8 cellular contexts compared by ENCODE assay signal in genomic region chr17:75240394-75241142, GRCh38. TPM values are rescaled to one million over a fixed set of nuclear protein-coding genes. Genes with fewer than 3 reads are reported as not detected.
DNase-seq lines count a peak whose midpoint lies in the region; ATAC-seq and TF ChIP-seq lines count a peak whose summit lies in the region.

No MANE protein-coding gene starts in this region.

- peak overlapping the region in 1 of 8 donors; percentile 22 for H3K4me3 Mint-ChIP-seq in CD4-positive, alpha-beta memory T cell

- no peaks in the 10 kb centered on the region for H3K9me3 Mint-ChIP-seq in CD4-positive, alpha-beta memory T cell

- intact Hi-C loops in CD4-positive, alpha-beta memory T cell (cut with micrococcal nuclease): no loop called here
- intact Hi-C loops in left colon (cut with DNase I, micrococcal nuclease): no loop called here

- peaks cover 32 to 54% (median 40%) of the 10 kb centered on the region in 4 donors for H3K4me1 Mint-ChIP-seq in CD4-positive, alpha-beta memory T cell

- peak; percentile 38 for TF ChIP-seq CTCF in RWPE1 (conservative IDR thresholded peaks at IDR 0.05; ENCODE audit: low read depth)

- H3K27ac Mint-ChIP-seq in CD4-positive, alpha-beta memory T cell: peak overlapping the region; percentile 19 to 98 (median 78)

- CTCF ChIA-PET in CD4-positive, alpha-beta memory T cell (lab: Charles Lee; ENCODE audit: partially characterized antibody): interaction anchor here (0.8 to 5.7 kb wide), 12 partner anchors 10 to 279 kb away, joined by 3 to 42 read pairs (median 5); partner anchors contain the start of genes MIF4GD and SLC25A19
- CTCF ChIA-PET in RWPE1 (lab: Yijun Ruan, JAX): interaction anchor here (0.6 to 2.6 kb wide), 3 partner anchors 9 to 1041 kb away, joined by 3 to 15 read pairs (median 4); partner anchors contain the start of genes GGA3 and MRPS7

- H3K4me1 ChIP-seq in CD4-positive, alpha-beta memory T cell (ENCODE audit: insufficient read depth, low read length): peaks cover 56% of the 10 kb centered on the region

- H3K27me3 Mint-ChIP-seq in CD4-positive, alpha-beta memory T cell: no peaks in the 10 kb centered on the region

- H3K9me3 ChIP-seq in CD4-positive, alpha-beta memory T cell (ENCODE audit: control insufficient read depth in 1 of 2, low read length in 2 of 2): no peaks in the 10 kb centered on the region

- H3K4me3 ChIP-seq in CD4-positive, alpha-beta memory T cell (ENCODE audit: low read length in 2 of 2): no peak overlapping the region

- peaks cover 31 to 70% of the 10 kb centered on the region in 2 donors for H3K36me3 Mint-ChIP-seq in CD4-positive, alpha-beta memory T cell

- ATAC-seq in left colon: peak; percentile 48
- ATAC-seq in HG02759 (IDR thresholded peaks at IDR 0.05; ENCODE audit: unreplicated experiment): no peak

- DNase-seq in CD4-positive, alpha-beta memory T cell: peak in 1 of 5 donors; percentile 16
- DNase-seq in HT-29 (ENCODE audit: low spot score) (peak; percentile 48), RWPE1 (ENCODE audit: low spot score) (no peak), amniotic epithelial cell (ENCODE audit: low read depth) (peak; percentile 29), left colon (peak in 1 of 2 donors; percentile 35), substantia nigra (lab: John Stamatoyannopoulos, UW) (peak in 12 of 49 donors; percentile 19 to 82 (median 48)), NCI-H446 treated with DMSO at 0.1 percent for 48 hours (lab: John Stamatoyannopoulos, UW) (no peak)

- H3K27ac ChIP-seq in CD4-positive, alpha-beta memory T cell (ENCODE audit: low read depth, low read length): peak overlapping the region; percentile 67
- H3K27ac ChIP-seq in RWPE1: peak overlapping the region; percentile 51
- peak overlapping the region; percentile 53 for H3K27ac ChIP-seq in substantia nigra (ENCODE audit: low read depth, low read length, poor library complexity, severe bottlenecking)

- peaks cover 72% of the 10 kb centered on the region for H3K36me3 ChIP-seq in CD4-positive, alpha-beta memory T cell (ENCODE audit: insufficient read depth, low read length)

- no peaks in the 10 kb centered on the region for H3K27me3 ChIP-seq in CD4-positive, alpha-beta memory T cell (ENCODE audit: insufficient read depth, low read length)

- POLR2A ChIA-PET in CD4-positive, alpha-beta memory T cell (lab: Charles Lee; ENCODE audit: partially characterized antibody): interaction anchor here (1.1 to 8.6 kb wide), 4 partner anchors 10 to 279 kb away, joined by 3 to 62 read pairs (median 13); partner anchors contain the start of genes GGA3, MIF4GD and MRPS7
- POLR2A ChIA-PET in RWPE1 (lab: Yijun Ruan, JAX; ENCODE audit: low non-redundant PET): interaction anchor here (0.6 kb wide), 1 partner anchor 10 kb away, joined by 3 read pairs; no protein-coding TSS in a partner anchor

RNA-seq across cellular contexts. Expression of gene GGA3, which starts 20.8 kb away (rescaled TPM):
- 100 to 1,000 TPM; 121 to 122 TPM for total RNA-seq in CD4-positive, alpha-beta memory T cell
- 10 to 100 TPM in 1 of 2 donors, 1 to 10 TPM in 1; 7.7 to 25.8 TPM for polyA plus RNA-seq in CD4-positive, alpha-beta memory T cell
- 16.4 and 20.7 TPM in 2 replicates for total RNA-seq in HT-29 (2014; rRNA removed; shearing (Covaris generic))
- 10 to 100 TPM; 39.9 to 46.5 TPM for total RNA-seq in left colon

RNA-seq across cellular contexts. Expression of gene MRPS7, which starts 21.1 kb away (rescaled TPM):
- total RNA-seq in CD4-positive, alpha-beta memory T cell: 10 to 100 TPM; 34.1 to 36.3 TPM
- 100 to 1,000 TPM; 107 to 150 TPM for polyA plus RNA-seq in CD4-positive, alpha-beta memory T cell
- 77.5 and 77.7 TPM in 2 replicates for total RNA-seq in HT-29 (2014; rRNA removed; shearing (Covaris generic))
- total RNA-seq in left colon: 10 to 100 TPM; 48.1 to 66.9 TPM

RNA-seq across cellular contexts. Expression of gene MIF4GD, which starts 30.5 kb away (rescaled TPM):
- 10 to 100 TPM; 35.8 to 40.2 TPM for total RNA-seq in CD4-positive, alpha-beta memory T cell
- 10 to 100 TPM; 81.7 to 94.3 TPM for polyA plus RNA-seq in CD4-positive, alpha-beta memory T cell
- 22.8 and 28.8 TPM in 2 replicates for total RNA-seq in HT-29 (2014; rRNA removed; shearing (Covaris generic))
- 10 to 100 TPM; 18.4 to 24.7 TPM for total RNA-seq in left colon

RNA-seq across cellular contexts. Expression of gene NUP85, which starts 35.1 kb away (rescaled TPM):
- total RNA-seq in CD4-positive, alpha-beta memory T cell: 100 to 1,000 TPM; 137 to 164 TPM
- polyA plus RNA-seq in CD4-positive, alpha-beta memory T cell: 10 to 100 TPM; 33.4 to 49.1 TPM
- total RNA-seq in HT-29 (2014; rRNA removed; shearing (Covaris generic)): 60.3 and 61.7 TPM in 2 replicates
- total RNA-seq in left colon: 10 to 100 TPM; 43.9 to 56.3 TPM

RNA-seq across cellular contexts. Expression of gene SLC25A19, which starts 48.7 kb away (rescaled TPM):
- total RNA-seq in CD4-positive, alpha-beta memory T cell: 10 to 100 TPM; 19.8 to 21.8 TPM
- 10 to 100 TPM; 13.2 to 15.4 TPM for polyA plus RNA-seq in CD4-positive, alpha-beta memory T cell
- 39.8 and 46.4 TPM in 2 replicates for total RNA-seq in HT-29 (2014; rRNA removed; shearing (Covaris generic))
- total RNA-seq in left colon: 10 to 100 TPM; 10.7 to 14.0 TPM

Comparison
In these comparisons a context has a peak if more than half of its experiments do, and no peak if none do; other contexts are left out.
1. DNase-seq: peak in HT-29 (single experiment) and amniotic epithelial cell (single experiment); none in RWPE1 (single experiment) and NCI-H446 treated with DMSO at 0.1 percent for 48 hours (single experiment).
2. Peak in every context shown above with its lines, with median percentiles within 50 percentile points of each other: H3K27ac ChIP-seq.